Comparison of ENCODE assay signal across 16 cellular contexts in the genomic region with DNA sequence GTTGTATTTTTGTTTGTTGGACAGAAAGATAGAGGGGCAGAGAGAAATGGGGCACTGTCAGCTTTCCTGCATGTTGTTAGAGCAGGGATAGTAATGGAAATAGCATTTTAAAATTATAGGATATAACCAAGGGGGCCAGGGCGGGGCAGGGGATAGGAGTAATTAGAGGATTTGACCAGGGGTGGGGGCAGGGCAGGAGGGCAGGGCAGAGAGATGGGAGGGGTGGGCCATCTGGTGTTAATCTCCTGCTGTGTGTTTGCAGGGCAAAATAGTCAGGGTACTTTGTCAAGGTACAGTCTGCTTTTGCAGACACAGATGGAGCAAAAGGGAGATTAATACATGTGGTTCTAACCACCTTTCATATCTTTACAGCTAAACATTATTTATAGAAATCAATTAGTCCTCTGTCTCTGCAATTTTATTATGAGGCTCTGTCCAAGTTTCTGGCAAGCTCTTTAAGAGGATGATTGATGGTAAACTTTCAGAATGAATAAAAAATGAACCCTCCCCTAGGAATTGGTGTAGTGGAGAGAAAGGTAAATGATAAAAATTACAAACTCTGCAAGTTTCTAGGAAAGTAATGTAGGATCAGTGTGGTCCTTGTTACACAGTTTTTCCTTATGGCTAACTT. TPM values are rescaled to one million over a fixed set of nuclear protein-coding genes. Genes with fewer than 3 reads are reported as not detected.
A peak's percentile ranks its signal among the peaks of the same experiment; 100 is the strongest.
DNase-seq lines count a peak whose midpoint lies in the region; ATAC-seq and TF ChIP-seq lines count a peak whose summit lies in the region.
"Had no signal": no experiment of that assay in that cellular context is flagged by ENCODE, and none has a peak within 500 bp of the region (broad histone marks: within the 10 kb centered on the region; RNA-seq: fewer than 3 reads in every experiment).

No MANE protein-coding gene starts in this region.

- H3K4me3 Mint-ChIP-seq in activated naive CD4-positive, alpha-beta T cell treated with anti-CD3 and anti-CD28 coated beads, Interleukin-2, amount 50 U/mL, for 24 hours, result no peak overlapping the region
- H3K4me3 Mint-ChIP-seq in activated naive CD4-positive, alpha-beta T cell treated with anti-CD3 and anti-CD28 coated beads, Interleukin-2, amount 10 ng/mL, durations not matched to agents 7 days and 5 days, result no peak overlapping the region
- H3K4me3 Mint-ChIP-seq in endodermal cell, result no peak overlapping the region

- no peaks in the 10 kb centered on the region for H3K36me3 Mint-ChIP-seq in activated naive CD4-positive, alpha-beta T cell treated with anti-CD3 and anti-CD28 coated beads, Interleukin-2, amount 50 U/mL, for 24 hours
- no peaks in the 10 kb centered on the region for H3K36me3 Mint-ChIP-seq in activated naive CD4-positive, alpha-beta T cell treated with anti-CD3 and anti-CD28 coated beads, Interleukin-2, amount 10 ng/mL, durations not matched to agents 7 days and 5 days
- H3K36me3 Mint-ChIP-seq in endodermal cell (ENCODE audit: low read depth), result no peaks in the 10 kb centered on the region

- H3K9ac ChIP-seq in endodermal cell (ENCODE audit: extremely low read depth, low read length, poor library complexity, severe bottlenecking) (no peak overlapping the region), colonic mucosa (ENCODE audit: low read depth in 2 of 2, low read length in 2 of 2) (no peak overlapping the region)
- H3K9ac ChIP-seq: BLaER1 treated with 17β-estradiol and CSF1 and Interleukin-3, amounts not matched to agents 10 nM and 100 nM had no signal

- H3K4me1 ChIP-seq in endodermal cell (ENCODE audit: control insufficient read depth, insufficient read depth, low read length), result peaks cover 9% of the 10 kb centered on the region
- H3K4me1 ChIP-seq in HAP-1, result no peaks in the 10 kb centered on the region
- no peaks in the 10 kb centered on the region for H3K4me1 ChIP-seq in colonic mucosa

- WGBS in endodermal cell (ENCODE audit: insufficient coverage in 1 of 2, insufficient read length in 1 of 2), 2 experiments, result 32% methylated on average over 1 of the region's 1 CpG; no CpG with 5 or more reads in 1 of the 2 experiments

- H3K27ac Mint-ChIP-seq in activated naive CD4-positive, alpha-beta T cell treated with anti-CD3 and anti-CD28 coated beads, Interleukin-2, amount 50 U/mL, for 24 hours, result peak overlapping the region; percentile 15
- H3K27ac Mint-ChIP-seq in activated naive CD4-positive, alpha-beta T cell treated with anti-CD3 and anti-CD28 coated beads, Interleukin-2, amount 10 ng/mL, durations not matched to agents 7 days and 5 days, result no peak overlapping the region
- H3K27ac Mint-ChIP-seq in endodermal cell, result no peak overlapping the region

- no peak for ATAC-seq in GM19023 (IDR thresholded peaks at IDR 0.05; ENCODE audit: unreplicated experiment)
- ATAC-seq: K562, Panc1, Right ventricle myocardium inferior had no signal

- H3K27me3 ChIP-seq in endodermal cell (ENCODE audit: control insufficient read depth, insufficient read depth, low read length, poor library complexity, severe bottlenecking) (no peaks in the 10 kb centered on the region), HAP-1 (ENCODE audit: low read depth) (no peaks in the 10 kb centered on the region), colonic mucosa (no peaks in the 10 kb centered on the region)
- H3K27me3 ChIP-seq: BLaER1 treated with 17β-estradiol and CSF1 and Interleukin-3, amounts not matched to agents 10 nM and 100 nM had no signal

- no peaks in the 10 kb centered on the region for H3K36me3 ChIP-seq in endodermal cell (ENCODE audit: control insufficient read depth, insufficient read depth, low read length)
- H3K36me3 ChIP-seq in HAP-1 (replicated peaks), result no peaks in the 10 kb centered on the region
- no peaks in the 10 kb centered on the region for H3K36me3 ChIP-seq in colonic mucosa
- H3K36me3 ChIP-seq: BLaER1 treated with 17β-estradiol and CSF1 and Interleukin-3, amounts not matched to agents 10 nM and 100 nM had no signal

- H3K27me3 Mint-ChIP-seq in activated naive CD4-positive, alpha-beta T cell treated with anti-CD3 and anti-CD28 coated beads, Interleukin-2, amount 50 U/mL, for 24 hours, result peaks cover 4% of the 10 kb centered on the region
- H3K27me3 Mint-ChIP-seq in activated naive CD4-positive, alpha-beta T cell treated with anti-CD3 and anti-CD28 coated beads, Interleukin-2, amount 10 ng/mL, durations not matched to agents 7 days and 5 days, result peaks cover 2% of the 10 kb centered on the region
- peaks cover 9% of the 10 kb centered on the region for H3K27me3 Mint-ChIP-seq in endodermal cell (ENCODE audit: insufficient read depth)

- CTCF ChIA-PET in activated naive CD4-positive, alpha-beta T cell treated with anti-CD3 and anti-CD28 coated beads, Interleukin-2, amount 10 ng/mL, durations not matched to agents 7 days and 5 days (lab: Charles Lee), result interaction anchor here (0.6 kb wide), 1 partner anchor 25 kb away, joined by 3 read pairs; no protein-coding TSS in a partner anchor

- in situ Hi-C loops in HAP-1 (cut with MboI; ENCODE audit: low sequenced_read_pairs), result no loop called here

- no peaks in the 10 kb centered on the region for H3K9me3 Mint-ChIP-seq in activated naive CD4-positive, alpha-beta T cell treated with anti-CD3 and anti-CD28 coated beads, Interleukin-2, amount 50 U/mL, for 24 hours
- no peaks in the 10 kb centered on the region for H3K9me3 Mint-ChIP-seq in activated naive CD4-positive, alpha-beta T cell treated with anti-CD3 and anti-CD28 coated beads, Interleukin-2, amount 10 ng/mL, durations not matched to agents 7 days and 5 days
- H3K9me3 Mint-ChIP-seq in endodermal cell, result peaks cover 5% of the 10 kb centered on the region

- H3K9me3 ChIP-seq in endodermal cell (ENCODE audit: control insufficient read depth, low read length) (peaks cover 12% of the 10 kb centered on the region), HAP-1 (no peaks in the 10 kb centered on the region), colonic mucosa (no peaks in the 10 kb centered on the region)

- intact Hi-C loops in colonic mucosa (cut with DNase I), result no loop called here

- DNase-seq in activated naive CD4-positive, alpha-beta T cell treated with anti-CD3 and anti-CD28 coated beads, Interleukin-2, amount 10 ng/mL, durations not matched to agents 7 days and 5 days, result no peak
- DNase-seq in NCI-H69 (lab: John Stamatoyannopoulos, UW), result peak; percentile 73
- peak; percentile 61 for DNase-seq in endodermal cell
- no peak for DNase-seq in HAP-1 (ENCODE audit: low spot score in 2 of 2)
- no peak for DNase-seq in NCI-H510A (lab: John Stamatoyannopoulos, UW)
- no peak for DNase-seq in colonic mucosa
- DNase-seq: 8988T, NCI-H187 treated with DMSO at 0.1 percent for 48 hours, NCI-H526 treated with DMSO at 0.1 percent for 48 hours had no signal

- H3K27ac ChIP-seq in endodermal cell (ENCODE audit: low read depth, low read length) (no peak overlapping the region), colonic mucosa (no peak overlapping the region)
- H3K27ac ChIP-seq: BLaER1 treated with 17β-estradiol and CSF1 and Interleukin-3, amounts not matched to agents 10 nM and 100 nM; SK-N-MC had no signal

- H3K4me1 Mint-ChIP-seq in activated naive CD4-positive, alpha-beta T cell treated with anti-CD3 and anti-CD28 coated beads, Interleukin-2, amount 50 U/mL, for 24 hours, result no peaks in the 10 kb centered on the region
- no peaks in the 10 kb centered on the region for H3K4me1 Mint-ChIP-seq in activated naive CD4-positive, alpha-beta T cell treated with anti-CD3 and anti-CD28 coated beads, Interleukin-2, amount 10 ng/mL, durations not matched to agents 7 days and 5 days
- H3K4me1 Mint-ChIP-seq in endodermal cell, result peaks cover 28% of the 10 kb centered on the region

- no peak overlapping the region for H3K4me3 ChIP-seq in endodermal cell (ENCODE audit: low read length)
- no peak overlapping the region for H3K4me3 ChIP-seq in HAP-1
- no peak overlapping the region for H3K4me3 ChIP-seq in colonic mucosa
- H3K4me3 ChIP-seq: BLaER1 treated with 17β-estradiol and CSF1 and Interleukin-3, amounts not matched to agents 10 nM and 100 nM; K562; SK-N-MC had no signal

- TF ChIP-seq CTCF in endodermal cell (conservative IDR thresholded peaks at IDR 0.05) (no peak), colonic mucosa (IDR thresholded peaks at IDR 0.05) (no peak)

RNA-seq across cellular contexts. Expression of a gene that starts 6.6 kb away (rescaled TPM):
- total RNA-seq in endodermal cell (not detected), colonic mucosa (under 1 TPM; 0.52 to 0.58 TPM)
- 0.75 TPM for polyA plus RNA-seq in endodermal cell (2013, experiment 1 of 2)
- 0.91 TPM for polyA plus RNA-seq in endodermal cell (2013, experiment 2 of 2)
- total RNA-seq: Right ventricle myocardium inferior had no signal

Comparison
In these comparisons a context has a peak if more than half of its experiments do, and no peak if none do; other contexts are left out.
1. DNase-seq: peak in NCI-H69 (single experiment) and endodermal cell (single experiment); none in activated naive CD4-positive, alpha-beta T cell treated with anti-CD3 and anti-CD28 coated beads, Interleukin-2, amount 10 ng/mL, durations not matched to agents 7 days and 5 days (single experiment), HAP-1 (0 of 2), NCI-H510A (single experiment) and colonic mucosa (single experiment).